In the genomic region with DNA sequence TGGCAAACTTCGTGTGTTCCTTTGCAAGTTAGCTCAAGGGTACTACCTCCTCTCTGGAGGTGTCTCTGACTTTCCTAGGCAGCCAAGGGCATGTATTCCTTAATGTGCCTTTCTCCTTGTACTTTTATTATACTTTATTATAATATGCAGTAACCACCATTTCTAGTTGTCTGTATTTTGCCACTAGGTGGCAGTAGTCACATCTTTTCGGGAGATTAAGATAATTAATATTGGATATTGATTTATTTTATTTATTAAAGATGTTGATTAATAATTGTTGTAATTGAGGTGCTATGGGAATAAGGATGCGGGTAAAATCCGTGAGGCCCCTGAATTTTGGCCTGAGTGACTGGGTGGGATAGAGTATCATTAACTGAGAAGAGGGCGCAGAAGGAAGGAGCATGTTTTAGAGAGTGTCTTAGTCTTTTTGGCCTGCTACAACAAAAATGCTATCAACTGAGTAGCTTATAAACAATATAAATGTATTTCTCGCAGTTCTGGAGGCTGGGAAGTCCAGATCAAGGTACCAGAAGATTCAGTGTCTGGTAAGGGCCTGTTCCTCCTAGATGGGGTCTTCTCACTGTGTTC, we compare ENCODE assay signal across 11 cellular contexts.
DNase-seq lines count a peak whose midpoint lies in the region; ATAC-seq and TF ChIP-seq lines count a peak whose summit lies in the region.
"Had no signal": no experiment of that assay in that cellular context is flagged by ENCODE, and none has a peak within 500 bp of the region (broad histone marks: within the 10 kb centered on the region; RNA-seq: fewer than 3 reads in every experiment).

No MANE protein-coding gene starts in this region.

- peak; percentile 54 for TF ChIP-seq CTCF in left ventricle myocardium inferior (IDR thresholded peaks at IDR 0.05; ENCODE audit: borderline replicate concordance)
- TF ChIP-seq CTCF in RWPE1 (conservative IDR thresholded peaks at IDR 0.05; ENCODE audit: low read depth): peak; percentile 34; the same call in 1 of the 2 replicates
- peak; percentile 48 for TF ChIP-seq CTCF in fibroblast of villous mesenchyme (IDR thresholded peaks at IDR 0.05; ENCODE audit: insufficient read depth, low read depth, low read length)
- TF ChIP-seq CTCF in uterus (IDR thresholded peaks at IDR 0.05): peak; percentile 10 to 53 (median 40)

- H3K36me3 ChIP-seq in left ventricle myocardium inferior: no peaks in the 10 kb centered on the region
- no peaks in the 10 kb centered on the region for H3K36me3 ChIP-seq in uterus

- DNase-seq in left ventricle myocardium inferior (no peak), right cardiac atrium (no peak), RWPE1 (ENCODE audit: low spot score) (no peak), fibroblast of villous mesenchyme (ENCODE audit: low read depth) (no peak), uterus (no peak)
- DNase-seq: activated CD4-positive, alpha-beta T cell treated with anti-CD3 and anti-CD28 coated beads, Interleukin-2, amount 50 U/mL, for 48 hours; NCI-H446 had no signal

- no peaks in the 10 kb centered on the region for H3K27me3 ChIP-seq in left ventricle myocardium inferior (ENCODE audit: low read depth)
- no peaks in the 10 kb centered on the region for H3K27me3 ChIP-seq in right cardiac atrium (ENCODE audit: control insufficient read depth, insufficient read depth)
- no peaks in the 10 kb centered on the region for H3K27me3 ChIP-seq in uterus

- CTCF ChIA-PET in RWPE1 (lab: Yijun Ruan, JAX): interaction anchor here (0.7 kb wide), 1 partner anchor 660 kb away, joined by 3 read pairs; no protein-coding TSS in a partner anchor

- no peak overlapping the region for H3K27ac ChIP-seq in left ventricle myocardium inferior (replicated peaks)
- no peak overlapping the region for H3K27ac ChIP-seq in right cardiac atrium (ENCODE audit: low read length)
- H3K27ac ChIP-seq in RWPE1: no peak overlapping the region
- H3K27ac ChIP-seq in uterus: no peak overlapping the region

- intact Hi-C loops in left ventricle myocardium inferior (cut with micrococcal nuclease) (no loop called here), right cardiac atrium (cut with DNase I) (no loop called here), uterus (cut with DNase I; ENCODE audit: low total_unique reads) (no loop called here)

- TF ChIP-seq POLR2A in uterus (IDR thresholded peaks at IDR 0.05): no peak

- H3K4me1 ChIP-seq in left ventricle myocardium inferior (peaks cover 5% of the 10 kb centered on the region), right cardiac atrium (ENCODE audit: control insufficient read depth, insufficient read depth, low read length) (no peaks in the 10 kb centered on the region), uterus (no peaks in the 10 kb centered on the region)

- 86% methylated on average over 6 of the region's 6 CpGs for WGBS in right cardiac atrium

- no peak overlapping the region for H3K4me3 ChIP-seq in left ventricle myocardium inferior
- no peak overlapping the region for H3K4me3 ChIP-seq in right cardiac atrium (ENCODE audit: low read length)
- H3K4me3 ChIP-seq in fibroblast of villous mesenchyme (ENCODE audit: low read depth, low read length): no peak overlapping the region
- no peak overlapping the region for H3K4me3 ChIP-seq in uterus

- POLR2A ChIA-PET in RWPE1 (lab: Yijun Ruan, JAX; ENCODE audit: low non-redundant PET): no interaction called here

- H3K9me3 ChIP-seq in left ventricle myocardium inferior (replicated peaks): no peaks in the 10 kb centered on the region
- no peaks in the 10 kb centered on the region for H3K9me3 ChIP-seq in right cardiac atrium (ENCODE audit: control insufficient read depth, low read length)
- no peaks in the 10 kb centered on the region for H3K9me3 ChIP-seq in uterus

- no peak for ATAC-seq in right cardiac atrium
- no peak for ATAC-seq in activated CD4-positive, CD25-positive, alpha-beta regulatory T cell treated with anti-CD3 and anti-CD28 coated beads, Interleukin-2, amount 50 U/mL, for 24 hours
- ATAC-seq in HG02571 (IDR thresholded peaks at IDR 0.05; ENCODE audit: unreplicated experiment): no peak
- no peak for ATAC-seq in GM19395 (IDR thresholded peaks at IDR 0.05; ENCODE audit: unreplicated experiment)
- ATAC-seq: naive thymus-derived CD8-positive, alpha-beta T cell had no signal
